ENCODE assay signal across 24 cellular contexts in genomic region chr15:28103831-28104230, GRCh38. TPM values are rescaled to one million over a fixed set of nuclear protein-coding genes. Genes with fewer than 3 reads are reported as not detected.
"Had no signal": no experiment of that assay in that cellular context is flagged by ENCODE, and none has a peak within 500 bp of the region (broad histone marks: within the 10 kb centered on the region; RNA-seq: fewer than 3 reads in every experiment).

No MANE protein-coding gene starts in this region.

- H3K9me3 ChIP-seq: colonic mucosa, esophagus muscularis mucosa, gastrocnemius medialis, heart right ventricle, left ventricle myocardium inferior, pancreas, psoas muscle, right lobe of liver, suprapubic skin, thyroid gland, upper lobe of left lung, uterus had no signal

- H3K27ac ChIP-seq: colonic mucosa, esophagus muscularis mucosa, gastrocnemius medialis, heart right ventricle, left ventricle myocardium inferior, pancreas, psoas muscle, right lobe of liver, skin epidermis, suprapubic skin, thyroid gland, upper lobe of left lung, uterus had no signal

- ATAC-seq: gastrocnemius medialis; heart right ventricle; naive thymus-derived CD4-positive, alpha-beta T cell; pancreas; psoas muscle; right lobe of liver had no signal

- H3K4me3 ChIP-seq: colonic mucosa, esophagus muscularis mucosa, gastrocnemius medialis, heart right ventricle, left ventricle myocardium inferior, lung, pancreas, psoas muscle, right lobe of liver, skin epidermis, suprapubic skin, thyroid gland, upper lobe of left lung, uterus had no signal

- DNase-seq: caudate nucleus; colonic mucosa; effector CD8-positive, alpha-beta T cell; gastrocnemius medialis; heart right ventricle; hypothalamus; left ventricle myocardium inferior; mesenchymal stem cell; naive thymus-derived CD4-positive, alpha-beta T cell; psoas muscle; retina; right lobe of liver; stimulated activated CD4-positive, alpha-beta T cell treated with anti-CD3 and anti-CD28 coated beads, Interleukin-12 subunit alpha, Interleukin-12 subunit beta, amount 100 ng/mL, for 4 hours; stimulated activated naive CD4-positive, alpha-beta T cell treated with Interleukin-2 at 50 U/mL for 16 hours; thyroid gland; upper lobe of left lung; uterus had no signal

- H3K27me3 ChIP-seq: thyroid gland had no signal

- H3K36me3 ChIP-seq: colonic mucosa, esophagus muscularis mucosa, gastrocnemius medialis, heart right ventricle, left ventricle myocardium inferior, pancreas, right lobe of liver, suprapubic skin, thyroid gland, upper lobe of left lung, uterus had no signal

RNA-seq across cellular contexts. Expression of gene OCA2, which starts 4.7 kb away (rescaled TPM):
- total RNA-seq: dermis microvascular lymphatic vessel endothelial cell; fibroblast of villous mesenchyme; left ventricle myocardium inferior; naive thymus-derived CD4-positive, alpha-beta T cell had no signal
